Comparison of ENCODE assay signal across 31 cellular contexts in the genomic region with DNA sequence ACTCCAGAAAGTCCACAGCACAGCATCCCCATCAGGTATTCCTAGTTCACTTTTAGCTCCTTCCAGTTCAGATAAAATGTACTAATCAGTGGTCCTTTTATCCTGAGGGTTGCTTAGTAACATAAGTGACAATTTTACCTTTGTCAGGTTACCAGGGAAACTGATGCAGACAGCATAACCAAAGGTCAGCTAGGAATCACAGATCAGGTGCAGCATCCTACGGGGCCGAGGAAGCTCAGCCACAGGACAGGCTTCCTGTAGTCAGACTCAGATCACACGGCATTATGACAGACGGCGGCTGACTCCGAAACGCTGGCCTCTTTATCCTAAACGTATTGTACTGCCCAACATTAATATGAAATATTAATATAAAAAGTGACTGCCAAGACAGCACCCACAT.
"Had no signal": no experiment of that assay in that cellular context is flagged by ENCODE, and none has a peak within 500 bp of the region (broad histone marks: within the 10 kb centered on the region; RNA-seq: fewer than 3 reads in every experiment).

No MANE protein-coding gene starts in this region.

- FAIRE-seq: astrocyte, TTC549 had no signal

- DNase-seq: activated B cell treated with CpG ODN at 0.5 μM for 24 hours; activated CD4-positive, alpha-beta memory T cell treated with anti-CD3 and anti-CD28 coated beads for 36 hours; activated CD4-positive, alpha-beta T cell treated with anti-CD3 and anti-CD28 coated beads for 4 hours; activated CD4-positive, alpha-beta T cell treated with anti-CD3 and anti-CD28 coated beads, Interleukin-2, amount 10 ng/mL, durations not matched to agents 24 days and 14 days; activated CD4-positive, alpha-beta T cell treated with anti-CD3 and anti-CD28 coated beads, Interleukin-2, amount 50 U/mL, for 1 hour; activated CD4-positive, alpha-beta T cell treated with anti-CD3 and anti-CD28 coated beads, Interleukin-2, amount 50 U/mL, for 4 hours; activated CD4-positive, CD25-positive, alpha-beta regulatory T cell treated with anti-CD3 and anti-CD28 coated beads, Interleukin-2, amount 50 U/mL, for 72 hours; activated CD8-positive, alpha-beta memory T cell treated with anti-CD3 and anti-CD28 coated beads, Interleukin-2, amount 50 U/mL, for 4 hours; activated CD8-positive, alpha-beta T cell treated with anti-CD3 and anti-CD28 coated beads for 36 hours; activated effector memory CD4-positive, alpha-beta T cell treated with anti-CD3 and anti-CD28 coated beads, Interleukin-2, amount 50 U/mL, for 16 hours; activated gamma-delta T cell treated with Interleukin-2 at 50 U/mL for 16 hours; activated naive CD4-positive, alpha-beta T cell; activated naive CD4-positive, alpha-beta T cell treated with anti-CD3 and anti-CD28 coated beads for 36 hours; activated naive CD4-positive, alpha-beta T cell treated with anti-CD3 and anti-CD28 coated beads, Interleukin-2, amount 50 U/mL, for 16 hours; activated naive CD8-positive, alpha-beta T cell treated with anti-CD3 and anti-CD28 coated beads for 36 hours; activated T-cell treated with anti-CD3 and anti-CD28 coated beads for 4 hours; activated T-cell treated with anti-CD3 and anti-CD28 coated beads, Interleukin-2, amount 50 U/mL, for 1 hour; activated T-cell treated with anti-CD3 and anti-CD28 coated beads, Interleukin-2, amount 50 U/mL, for 4 hours; activated T-cell treated with anti-CD3 and anti-CD28 coated beads, Interleukin-2, amount 50 U/mL, for 72 hours; adrenal gland; amniotic stem cell; aorta; body of pancreas; brain microvascular endothelial cell; central memory CD4-positive, alpha-beta T cell; T-helper 2 cell; T-helper 9 cell had no signal

- H3K4me3 ChIP-seq: adrenal gland, body of pancreas, breast epithelium had no signal

- H3K9me3 ChIP-seq: adrenal gland, body of pancreas, breast epithelium had no signal

- H3K4me1 ChIP-seq: adrenal gland, body of pancreas, breast epithelium had no signal

- H3K27ac ChIP-seq: adrenal gland, body of pancreas, brain microvascular endothelial cell, breast epithelium, VCaP had no signal

- H3K36me3 ChIP-seq: adrenal gland, brain microvascular endothelial cell, breast epithelium had no signal

- H3K27me3 ChIP-seq: adrenal gland, body of pancreas, brain microvascular endothelial cell, breast epithelium had no signal
